In the genomic region with DNA sequence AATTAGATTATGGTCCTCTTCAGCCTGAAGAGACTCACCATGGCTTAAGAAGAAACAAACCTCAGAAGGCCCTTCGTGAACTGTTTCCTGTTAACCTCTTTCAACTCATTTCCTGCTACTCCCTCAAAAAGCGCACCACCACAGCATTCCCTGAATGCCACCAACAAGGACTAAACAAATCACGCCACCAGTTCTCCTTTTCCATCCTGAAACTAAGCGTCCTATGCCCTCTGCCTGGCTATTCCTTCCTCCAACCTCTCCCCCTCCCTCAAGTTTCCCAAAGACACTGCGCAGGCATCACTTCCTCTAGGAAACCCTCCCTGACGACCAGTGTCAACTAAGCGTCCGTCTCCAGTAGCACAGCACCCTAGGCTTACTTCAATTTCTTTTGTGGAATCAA, we compare ENCODE assay signal across 10 cellular contexts. TPM values are rescaled to one million over a fixed set of nuclear protein-coding genes. Genes with fewer than 3 reads are reported as not detected.
DNase-seq lines count a peak whose midpoint lies in the region; ATAC-seq and TF ChIP-seq lines count a peak whose summit lies in the region.
"Had no signal": no experiment of that assay in that cellular context is flagged by ENCODE, and none has a peak within 500 bp of the region (broad histone marks: within the 10 kb centered on the region; RNA-seq: fewer than 3 reads in every experiment).

No MANE protein-coding gene starts in this region.

- no peak for TF ChIP-seq CTCF in parathyroid adenoma (IDR thresholded peaks at IDR 0.05)

- no peak overlapping the region for H2AFZ ChIP-seq in parathyroid adenoma

- intact Hi-C loops in activated T-helper 1 cell treated with anti-CD3 and anti-CD28 coated beads, Interleukin-12 subunit alpha, Interleukin-12 subunit beta, Interleukin-2, Interleukin-4 antibody, amounts not matched to agents 30 ng/mL and 10 ng/mL and 1 ng/mL, durations not matched to agents 14 hours and 24 hours and 36 hours (cut with micrococcal nuclease): loop anchor here (2.0 kb wide), 1 partner anchor 28 kb away; no protein-coding TSS in a partner anchor
- intact Hi-C loops in left ventricle myocardium superior (cut with micrococcal nuclease): no loop called here

- peaks cover 61% of the 10 kb centered on the region for H3K4me1 Mint-ChIP-seq in activated T-helper 1 cell treated with anti-CD3 and anti-CD28 coated beads, Interleukin-12 subunit alpha, Interleukin-12 subunit beta, Interleukin-2, Interleukin-4 antibody, amounts not matched to agents 30 ng/mL and 10 ng/mL and 1 ng/mL, durations not matched to agents 14 hours and 24 hours and 36 hours (ENCODE audit: low read depth)

- no peaks in the 10 kb centered on the region for H3K9me3 Mint-ChIP-seq in activated T-helper 1 cell treated with anti-CD3 and anti-CD28 coated beads, Interleukin-12 subunit alpha, Interleukin-12 subunit beta, Interleukin-2, Interleukin-4 antibody, amounts not matched to agents 30 ng/mL and 10 ng/mL and 1 ng/mL, durations not matched to agents 14 hours and 24 hours and 36 hours

- H3K4me1 ChIP-seq in parathyroid adenoma: no peaks in the 10 kb centered on the region

- ATAC-seq in left ventricle myocardium superior: peak; percentile 13
- ATAC-seq in HG03457 (IDR thresholded peaks at IDR 0.05; ENCODE audit: unreplicated experiment): no peak
- ATAC-seq in HG03135 (IDR thresholded peaks at IDR 0.05; ENCODE audit: unreplicated experiment): no peak

- H3K36me3 Mint-ChIP-seq in activated T-helper 1 cell treated with anti-CD3 and anti-CD28 coated beads, Interleukin-12 subunit alpha, Interleukin-12 subunit beta, Interleukin-2, Interleukin-4 antibody, amounts not matched to agents 30 ng/mL and 10 ng/mL and 1 ng/mL, durations not matched to agents 14 hours and 24 hours and 36 hours (ENCODE audit: low read depth): peaks cover 61% of the 10 kb centered on the region

- H3K27ac Mint-ChIP-seq in activated T-helper 1 cell treated with anti-CD3 and anti-CD28 coated beads, Interleukin-12 subunit alpha, Interleukin-12 subunit beta, Interleukin-2, Interleukin-4 antibody, amounts not matched to agents 30 ng/mL and 10 ng/mL and 1 ng/mL, durations not matched to agents 14 hours and 24 hours and 36 hours: peak overlapping the region; percentile 61

- peaks cover 88% of the 10 kb centered on the region for H3K79me2 ChIP-seq in parathyroid adenoma

- H3K9me3 ChIP-seq in parathyroid adenoma (ENCODE audit: control insufficient read depth, low read length): no peaks in the 10 kb centered on the region

- no peak overlapping the region for H3K4me3 ChIP-seq in parathyroid adenoma (ENCODE audit: low read depth, low read length)

- H3K4me3 Mint-ChIP-seq in activated T-helper 1 cell treated with anti-CD3 and anti-CD28 coated beads, Interleukin-12 subunit alpha, Interleukin-12 subunit beta, Interleukin-2, Interleukin-4 antibody, amounts not matched to agents 30 ng/mL and 10 ng/mL and 1 ng/mL, durations not matched to agents 14 hours and 24 hours and 36 hours: peak overlapping the region; percentile 3

- H3K27me3 Mint-ChIP-seq in activated T-helper 1 cell treated with anti-CD3 and anti-CD28 coated beads, Interleukin-12 subunit alpha, Interleukin-12 subunit beta, Interleukin-2, Interleukin-4 antibody, amounts not matched to agents 30 ng/mL and 10 ng/mL and 1 ng/mL, durations not matched to agents 14 hours and 24 hours and 36 hours (ENCODE audit: insufficient read depth): no peaks in the 10 kb centered on the region

- peak; percentile 24 for DNase-seq in EL
- DNase-seq in activated T-helper 1 cell treated with anti-CD3 and anti-CD28 coated beads, Interleukin-12 subunit alpha, Interleukin-12 subunit beta, Interleukin-2, Interleukin-4 antibody, amounts not matched to agents 30 ng/mL and 10 ng/mL and 1 ng/mL, durations not matched to agents 14 hours and 24 hours and 36 hours (ENCODE audit: low spot score): no peak
- DNase-seq in left ventricle myocardium superior: no peak
- DNase-seq in NCI-H69 (lab: John Stamatoyannopoulos, UW): no peak
- DNase-seq in AG20443 (ENCODE audit: low spot score): no peak
- DNase-seq: GOT3, NCI-H1105 had no signal

- no peaks in the 10 kb centered on the region for H3K27me3 ChIP-seq in parathyroid adenoma (ENCODE audit: control insufficient read depth, insufficient read depth, low read length)

- no peaks in the 10 kb centered on the region for H3K36me3 ChIP-seq in parathyroid adenoma (ENCODE audit: control insufficient read depth, insufficient read depth, low read length)

- H3K4me2 ChIP-seq in parathyroid adenoma (ENCODE audit: low read length): no peak overlapping the region

- H3K27ac ChIP-seq in parathyroid adenoma: peak overlapping the region; percentile 58

- H3K9ac ChIP-seq in parathyroid adenoma: no peak overlapping the region

RNA-seq across cellular contexts. Expression of gene YWHAG, which starts 12.0 kb away (rescaled TPM):
- total RNA-seq in activated T-helper 1 cell treated with anti-CD3 and anti-CD28 coated beads, Interleukin-12 subunit alpha, Interleukin-12 subunit beta, Interleukin-2, Interleukin-4 antibody, amounts not matched to agents 30 ng/mL and 10 ng/mL and 1 ng/mL, durations not matched to agents 14 hours and 24 hours and 36 hours: 165 and 167 TPM in 2 replicates
- total RNA-seq in left ventricle myocardium superior: 238 TPM

RNA-seq across cellular contexts. Expression of gene HSPB1, which starts 44.3 kb away (rescaled TPM):
- total RNA-seq in activated T-helper 1 cell treated with anti-CD3 and anti-CD28 coated beads, Interleukin-12 subunit alpha, Interleukin-12 subunit beta, Interleukin-2, Interleukin-4 antibody, amounts not matched to agents 30 ng/mL and 10 ng/mL and 1 ng/mL, durations not matched to agents 14 hours and 24 hours and 36 hours: 78.4 and 87.2 TPM in 2 replicates
- 2,442 TPM for total RNA-seq in left ventricle myocardium superior

Comparison
In these comparisons a context has a peak if more than half of its experiments do, and no peak if none do; other contexts are left out.
1. RNA of gene HSPB1, which starts 44.3 kb away (total RNA-seq): 2,442 TPM in left ventricle myocardium superior (single experiment); 78.4 to 87.2 TPM in activated T-helper 1 cell treated with anti-CD3 and anti-CD28 coated beads, Interleukin-12 subunit alpha, Interleukin-12 subunit beta, Interleukin-2, Interleukin-4 antibody, amounts not matched to agents 30 ng/mL and 10 ng/mL and 1 ng/mL, durations not matched to agents 14 hours and 24 hours and 36 hours; every median in the first group is over 10 times any median in the second.